In genomic region chr12:104342147-104342546, GRCh38 we compare ENCODE assay signal across 22 cellular contexts. TPM values are rescaled to one million over a fixed set of nuclear protein-coding genes. Genes with fewer than 3 reads are reported as not detected.
DNase-seq lines count a peak whose midpoint lies in the region; ATAC-seq, FAIRE-seq and TF ChIP-seq lines count a peak whose summit lies in the region.
"Had no signal": no experiment of that assay in that cellular context is flagged by ENCODE, and none has a peak within 500 bp of the region (broad histone marks: within the 10 kb centered on the region; RNA-seq: fewer than 3 reads in every experiment).

No MANE protein-coding gene starts in this region.

- in situ Hi-C loops in GM23248 (cut with MboI), result no loop called here

- peaks cover 89% of the 10 kb centered on the region for H3K79me2 ChIP-seq in GM23248 (ENCODE audit: insufficient read depth)
- peaks cover 65% of the 10 kb centered on the region for H3K79me2 ChIP-seq in endothelial cell of umbilical vein (ENCODE audit: control insufficient read depth, insufficient read depth, low read length)

- H3K4me1 Mint-ChIP-seq in T-helper 17 cell, result peaks cover 7% of the 10 kb centered on the region
- H3K4me1 Mint-ChIP-seq: CD14-positive monocyte had no signal

- H4K20me1 ChIP-seq in GM23248 (ENCODE audit: insufficient read depth) (0 out of 2 replicates have a peak, but pooled peaks cover 3% of the 10 kb centered on the region), endothelial cell of umbilical vein (replicated peaks; ENCODE audit: control insufficient read depth, extremely low read depth, insufficient read depth, low read length) (peaks cover 2% of the 10 kb centered on the region)

- TF ChIP-seq POLR2A in endothelial cell of umbilical vein (IDR thresholded peaks at IDR 0.05; ENCODE audit: low read depth, low read length) (no peak), GM18505 (IDR thresholded peaks at IDR 0.05; ENCODE audit: borderline replicate concordance, extremely low read depth, insufficient read depth, insufficient read length) (no peak)

- POLR2A ChIA-PET in endothelial cell of umbilical vein (lab: Charles Lee), result no interaction called here

- intact Hi-C loops in endothelial cell of umbilical vein (cut with micrococcal nuclease), result no loop called here

- H3K9me3 ChIP-seq in GM23248 (ENCODE audit: low read depth), result no peaks in the 10 kb centered on the region
- H3K9me3 ChIP-seq in T-helper 17 cell (ENCODE audit: control insufficient read depth, low read length, poor library complexity, severe bottlenecking), result no peaks in the 10 kb centered on the region
- H3K9me3 ChIP-seq in endothelial cell of umbilical vein (replicated peaks; ENCODE audit: control insufficient read depth, insufficient read depth, low read length), result no peaks in the 10 kb centered on the region
- H3K9me3 ChIP-seq: BE2C; BLaER1 treated with 17β-estradiol and CSF1 and Interleukin-3, amounts not matched to agents 10 nM and 100 nM had no signal

- no peak overlapping the region for H3K4me3 ChIP-seq in GM23248
- H3K4me3 ChIP-seq in endothelial cell of umbilical vein (replicated peaks in 1 of 3; ENCODE audit: insufficient read depth in 1 of 3, low read depth in 1 of 3, low read length in 3 of 3), result no peak overlapping the region
- H3K4me3 ChIP-seq: BLaER1 treated with 17β-estradiol and CSF1 and Interleukin-3, amounts not matched to agents 10 nM and 100 nM; GM12878 had no signal

- peaks cover 81% of the 10 kb centered on the region for H3F3A ChIP-seq in GM23248 (ENCODE audit: insufficient read depth)

- H2AFZ ChIP-seq in GM23248 (no peak overlapping the region), endothelial cell of umbilical vein (ENCODE audit: low read depth, low read length) (no peak overlapping the region)

- TF ChIP-seq CTCF in endothelial cell of umbilical vein (IDR thresholded peaks at IDR 0.05; ENCODE audit: extremely low read depth in 1 of 2, insufficient read depth in 1 of 2, low read depth in 1 of 2, low read length in 2 of 2), result no peak

- peak overlapping the region; percentile 79 for H3K27ac Mint-ChIP-seq in T-helper 17 cell
- H3K27ac Mint-ChIP-seq: CD4-positive, alpha-beta T cell had no signal

- peaks cover 5% of the 10 kb centered on the region for H3K36me3 Mint-ChIP-seq in T-helper 17 cell (ENCODE audit: low read depth)

- ATAC-seq in T-helper 17 cell (no peak), GM18505 (IDR thresholded peaks at IDR 0.05; ENCODE audit: unreplicated experiment) (no peak), HG02973 (IDR thresholded peaks at IDR 0.05; ENCODE audit: unreplicated experiment) (no peak)
- ATAC-seq: GM12878 had no signal

- no peak for DNase-seq in GM23248
- no peak for DNase-seq in T-helper 17 cell
- no peak for DNase-seq in endothelial cell of umbilical vein (ENCODE audit: low read depth, low spot score)
- no peak for DNase-seq in NCI-H226
- DNase-seq: AML-193; BE2C; CD4-positive, alpha-beta T cell; CD8-positive, alpha-beta memory T cell; DMS 273 treated with DMSO at 0.1 percent for 48 hours; DMS79; EL; GDM1; H7; HCEC 1CT had no signal

- peak overlapping the region; percentile 6; the same call in 1 of the 2 replicates for H3K27ac ChIP-seq in GM23248
- no peak overlapping the region for H3K27ac ChIP-seq in endothelial cell of umbilical vein (ENCODE audit: insufficient read depth, low read depth, low read length)
- H3K27ac ChIP-seq: BLaER1 treated with 17β-estradiol and CSF1 and Interleukin-3, amounts not matched to agents 10 nM and 100 nM had no signal

- 92 to 94% methylated on average over 2 of the region's 2 CpGs for WGBS in GM23248 (ENCODE audit: low coverage in 1 of 2, low lambda C conversion rate in 2 of 2, missing lambda C conversion rate in 2 of 2), 2 experiments

- H3K9me1 ChIP-seq in endothelial cell of umbilical vein (replicated peaks; ENCODE audit: control insufficient read depth, extremely low read depth, insufficient read depth, low read length), result no peaks in the 10 kb centered on the region

- H3K27me3 ChIP-seq in GM23248 (replicated peaks; ENCODE audit: insufficient read depth) (no peaks in the 10 kb centered on the region), endothelial cell of umbilical vein (ENCODE audit: control insufficient read depth in 2 of 2, insufficient read depth in 2 of 2, low read length in 2 of 2) (no peaks in the 10 kb centered on the region)
- H3K27me3 ChIP-seq: BE2C; BLaER1 treated with 17β-estradiol and CSF1 and Interleukin-3, amounts not matched to agents 10 nM and 100 nM had no signal

- CTCF ChIA-PET in endothelial cell of umbilical vein (lab: Charles Lee), result interaction anchor here (0.6 to 1.1 kb wide), 3 partner anchors 40 to 698 kb away, joined by 3 to 4 read pairs (median 3); no protein-coding TSS in a partner anchor

- no peak for FAIRE-seq in endothelial cell of umbilical vein (lab: Jason Lieb, UNC)
- FAIRE-seq: D721Med, GM12878, GM18507, H1 had no signal

- no TSS peak for BruUV-seq in endothelial cell of umbilical vein (replicated peaks; lab: Mats Ljungman, UMichigan)

- dilution Hi-C loops in endothelial cell of umbilical vein (cut with MboI; ENCODE audit: extremely low pct_ligation_motif_present, low sequenced_read_pairs), result no loop called here

- no peak overlapping the region for H3K4me3 Mint-ChIP-seq in T-helper 17 cell
- H3K4me3 Mint-ChIP-seq: CD14-positive monocyte; CD4-positive, alpha-beta T cell; CD8-positive, alpha-beta memory T cell had no signal

- H3K4me1 ChIP-seq in GM23248 (ENCODE audit: insufficient read depth) (peaks cover 12% of the 10 kb centered on the region), endothelial cell of umbilical vein (ENCODE audit: control insufficient read depth, extremely low read depth, insufficient read depth, low read length) (no peaks in the 10 kb centered on the region)
- H3K4me1 ChIP-seq: BE2C; BLaER1 treated with 17β-estradiol and CSF1 and Interleukin-3, amounts not matched to agents 10 nM and 100 nM had no signal

- H3K9me2 ChIP-seq in GM23248 (ENCODE audit: insufficient read depth), result no peaks in the 10 kb centered on the region

- H3K9ac ChIP-seq in GM23248, result no peak overlapping the region
- no peak overlapping the region for H3K9ac ChIP-seq in endothelial cell of umbilical vein (replicated peaks; ENCODE audit: extremely low read depth, insufficient read depth, low read length)
- H3K9ac ChIP-seq: BLaER1 treated with 17β-estradiol and CSF1 and Interleukin-3, amounts not matched to agents 10 nM and 100 nM had no signal

- H3K36me3 ChIP-seq in GM23248 (ENCODE audit: low read depth) (peaks cover 89% of the 10 kb centered on the region), endothelial cell of umbilical vein (ENCODE audit: control insufficient read depth in 2 of 2, extremely low read depth in 1 of 2, insufficient read depth in 2 of 2, low read length in 2 of 2) (peaks cover 43 to 46% of the 10 kb centered on the region in 2 experiments)

- no peaks in the 10 kb centered on the region for H3K27me3 Mint-ChIP-seq in T-helper 17 cell
- H3K27me3 Mint-ChIP-seq: CD4-positive, alpha-beta T cell had no signal

- H3K4me2 ChIP-seq in GM23248 (ENCODE audit: unreplicated experiment) (no peak overlapping the region), endothelial cell of umbilical vein (ENCODE audit: insufficient read depth, low read length) (no peak overlapping the region)
- H3K4me2 ChIP-seq: BLaER1 treated with 17β-estradiol and CSF1 and Interleukin-3, amounts not matched to agents 10 nM and 100 nM had no signal

TF ChIP-seq in endothelial cell of umbilical vein, 7 proteins besides CTCF, POLR2A, EP300 and RAD21:
- TF ChIP-seq JUN (IDR thresholded peaks at IDR 0.05; ENCODE audit: borderline replicate concordance, insufficient read depth, insufficient read length, low read depth), result no peak
- peak; percentile 13 for TF ChIP-seq POLR2AphosphoS5 (IDR thresholded peaks at IDR 0.05; ENCODE audit: insufficient read depth, low read depth, low read length)

RNA-seq across cellular contexts. Expression of gene EID3, which starts 38.6 kb away (rescaled TPM):
- 6.9 and 9.0 TPM in 2 replicates for total RNA-seq in GM23248 (2014; rRNA removed; shearing (Covaris generic))
- polyA plus RNA-seq in GM23248 (2016; fragmentation: Nextera tagmentation; extraction: Ambion mirVana), result 5.3 and 5.7 TPM in 2 replicates
- total RNA-seq in T-helper 17 cell, result 10 to 100 TPM; 12.2 to 13.7 TPM
- total RNA-seq in endothelial cell of umbilical vein, result 12.7 and 14.5 TPM in 2 replicates
- 1.2 and 1.5 TPM in 2 replicates for polyA plus RNA-seq in endothelial cell of umbilical vein
- 1.0 and 1.3 TPM in 2 replicates for polyA plus RNA-seq in endothelial cell of umbilical vein (2011; cell fraction: cytosol; rRNA removed)
- 15.9 and 18.5 TPM in 2 replicates for polyA plus RNA-seq in endothelial cell of umbilical vein (2011; cell fraction: nucleus; rRNA removed)
- polyA plus RNA-seq in endothelial cell of umbilical vein (2012), result 0.82 and 1.2 TPM in 2 replicates
- 12.0 and 16.2 TPM in 2 replicates for polyA minus RNA-seq in endothelial cell of umbilical vein
- polyA minus RNA-seq in endothelial cell of umbilical vein (2011; cell fraction: cytosol; rRNA and poly(A)+ RNA removed), result 1.5 TPM
- 47.8 and 76.6 TPM in 2 replicates for polyA minus RNA-seq in endothelial cell of umbilical vein (2011; cell fraction: nucleus; rRNA and poly(A)+ RNA removed)
